ENCODE assay signal across 1 cellular context in the genomic region with DNA sequence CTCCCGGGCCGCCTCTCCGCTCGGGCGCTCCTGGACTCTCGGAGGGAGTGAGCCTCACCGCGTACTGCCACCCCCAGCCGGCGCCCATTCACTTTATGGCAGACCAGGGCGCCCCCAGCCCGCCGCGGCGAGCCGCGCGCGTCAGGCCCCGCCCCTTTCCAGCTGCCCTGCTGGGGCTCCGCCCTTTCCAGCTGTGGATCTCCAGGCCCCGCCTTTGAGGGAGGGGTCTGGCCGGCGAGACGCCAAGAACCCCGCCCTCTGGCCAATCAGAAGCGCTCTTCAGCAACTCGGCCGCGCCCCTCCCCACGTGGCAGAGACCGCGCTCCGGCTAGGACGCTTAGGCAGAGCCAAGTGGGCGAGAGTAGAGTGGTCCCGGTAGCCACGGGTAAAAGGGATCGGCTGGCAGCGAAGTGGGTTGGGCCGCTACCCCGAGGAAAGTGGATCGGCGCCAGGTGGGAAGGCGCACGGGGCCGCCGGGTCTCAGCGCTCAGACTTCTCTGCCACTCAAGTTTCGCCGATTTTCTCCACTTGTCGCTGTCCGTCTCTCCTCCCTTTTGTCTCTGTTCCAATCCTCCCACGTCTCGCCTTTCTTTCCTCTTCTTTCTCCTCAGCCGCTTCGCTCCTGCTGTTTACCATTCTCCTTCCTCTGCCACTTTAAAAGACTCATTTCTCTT.
A peak's percentile ranks its signal among the peaks of the same experiment; 100 is the strongest.
TF ChIP-seq lines count a peak whose summit lies in the region.

Gene PITX3, minus strand, starts transcription at position 69 of the 674 bp plus-strand sequence. CDS start 9,432 bp downstream, outside the sequence.

TF ChIP-seq in WTC11, 78 proteins besides CTCF, POLR2A, EP300 and RAD21 (continued from another document):
- TF ChIP-seq E2F5 (CRISPR knock-in tag; IDR thresholded peaks at IDR 0.05) (peak; percentile 33; the same call in 1 of the 2 replicates), FOXP1 (CRISPR knock-in tag; IDR thresholded peaks at IDR 0.05; ENCODE audit: borderline replicate concordance) (peak; percentile 81; the same call in 1 of the 2 replicates), MYBL2 (CRISPR knock-in tag; IDR thresholded peaks at IDR 0.05) (peak; percentile 59; the same call in 1 of the 2 replicates), E2F1 (CRISPR knock-in tag; IDR thresholded peaks at IDR 0.05) (no peak), JUN (CRISPR knock-in tag; IDR thresholded peaks at IDR 0.05) (no peak), SP1 (CRISPR knock-in tag; conservative IDR thresholded peaks at IDR 0.05) (peak; percentile 94), USF1 (CRISPR knock-in tag; IDR thresholded peaks at IDR 0.05) (peak; percentile 71)
- TF ChIP-seq, protein P1, sequence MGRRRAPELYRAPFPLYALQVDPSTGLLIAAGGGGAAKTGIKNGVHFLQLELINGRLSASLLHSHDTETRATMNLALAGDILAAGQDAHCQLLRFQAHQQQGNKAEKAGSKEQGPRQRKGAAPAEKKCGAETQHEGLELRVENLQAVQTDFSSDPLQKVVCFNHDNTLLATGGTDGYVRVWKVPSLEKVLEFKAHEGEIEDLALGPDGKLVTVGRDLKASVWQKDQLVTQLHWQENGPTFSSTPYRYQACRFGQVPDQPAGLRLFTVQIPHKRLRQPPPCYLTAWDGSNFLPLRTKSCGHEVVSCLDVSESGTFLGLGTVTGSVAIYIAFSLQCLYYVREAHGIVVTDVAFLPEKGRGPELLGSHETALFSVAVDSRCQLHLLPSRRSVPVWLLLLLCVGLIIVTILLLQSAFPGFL (CRISPR knock-in tag; IDR thresholded peaks at IDR 0.05; ENCODE audit: borderline replicate concordance): no peak
- TF ChIP-seq, protein P2, sequence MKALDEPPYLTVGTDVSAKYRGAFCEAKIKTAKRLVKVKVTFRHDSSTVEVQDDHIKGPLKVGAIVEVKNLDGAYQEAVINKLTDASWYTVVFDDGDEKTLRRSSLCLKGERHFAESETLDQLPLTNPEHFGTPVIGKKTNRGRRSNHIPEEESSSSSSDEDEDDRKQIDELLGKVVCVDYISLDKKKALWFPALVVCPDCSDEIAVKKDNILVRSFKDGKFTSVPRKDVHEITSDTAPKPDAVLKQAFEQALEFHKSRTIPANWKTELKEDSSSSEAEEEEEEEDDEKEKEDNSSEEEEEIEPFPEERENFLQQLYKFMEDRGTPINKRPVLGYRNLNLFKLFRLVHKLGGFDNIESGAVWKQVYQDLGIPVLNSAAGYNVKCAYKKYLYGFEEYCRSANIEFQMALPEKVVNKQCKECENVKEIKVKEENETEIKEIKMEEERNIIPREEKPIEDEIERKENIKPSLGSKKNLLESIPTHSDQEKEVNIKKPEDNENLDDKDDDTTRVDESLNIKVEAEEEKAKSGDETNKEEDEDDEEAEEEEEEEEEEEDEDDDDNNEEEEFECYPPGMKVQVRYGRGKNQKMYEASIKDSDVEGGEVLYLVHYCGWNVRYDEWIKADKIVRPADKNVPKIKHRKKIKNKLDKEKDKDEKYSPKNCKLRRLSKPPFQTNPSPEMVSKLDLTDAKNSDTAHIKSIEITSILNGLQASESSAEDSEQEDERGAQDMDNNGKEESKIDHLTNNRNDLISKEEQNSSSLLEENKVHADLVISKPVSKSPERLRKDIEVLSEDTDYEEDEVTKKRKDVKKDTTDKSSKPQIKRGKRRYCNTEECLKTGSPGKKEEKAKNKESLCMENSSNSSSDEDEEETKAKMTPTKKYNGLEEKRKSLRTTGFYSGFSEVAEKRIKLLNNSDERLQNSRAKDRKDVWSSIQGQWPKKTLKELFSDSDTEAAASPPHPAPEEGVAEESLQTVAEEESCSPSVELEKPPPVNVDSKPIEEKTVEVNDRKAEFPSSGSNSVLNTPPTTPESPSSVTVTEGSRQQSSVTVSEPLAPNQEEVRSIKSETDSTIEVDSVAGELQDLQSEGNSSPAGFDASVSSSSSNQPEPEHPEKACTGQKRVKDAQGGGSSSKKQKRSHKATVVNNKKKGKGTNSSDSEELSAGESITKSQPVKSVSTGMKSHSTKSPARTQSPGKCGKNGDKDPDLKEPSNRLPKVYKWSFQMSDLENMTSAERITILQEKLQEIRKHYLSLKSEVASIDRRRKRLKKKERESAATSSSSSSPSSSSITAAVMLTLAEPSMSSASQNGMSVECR (CRISPR knock-in tag; IDR thresholded peaks at IDR 0.05; ENCODE audit: borderline replicate concordance): 0 out of 2 replicates have a peak, but pooled peaks have one; percentile 32
TF ChIP-seq in WTC11: peak in this region for 8.
